ENCODE assay signal across 1 cellular context in genomic region chr7:106485031-106485551, GRCh38.
A peak's percentile ranks its signal among the peaks of the same experiment; 100 is the strongest.
TF ChIP-seq lines count a peak whose summit lies in the region.

No MANE protein-coding gene starts in this region.

TF ChIP-seq in HCT116, 20 proteins besides CTCF, POLR2A, EP300 and RAD21 (continued from another document):
- no peak for TF ChIP-seq ZBTB33 (IDR thresholded peaks at IDR 0.05; ENCODE audit: extremely low read depth, insufficient replicate concordance, low read length)
- no peak for TF ChIP-seq YY1 (IDR thresholded peaks at IDR 0.05; ENCODE audit: extremely low read depth, insufficient replicate concordance, low read depth, low read length)
- TF ChIP-seq JUND (IDR thresholded peaks at IDR 0.05): peak; percentile 51
- no peak for TF ChIP-seq ELF1 (IDR thresholded peaks at IDR 0.05; ENCODE audit: borderline replicate concordance, low read depth)
- TF ChIP-seq CEBPB (IDR thresholded peaks at IDR 0.05; ENCODE audit: low read depth): no peak
- TF ChIP-seq ZNF274 (IDR thresholded peaks at IDR 0.05; ENCODE audit: low read depth, low read length): no peak
- TF ChIP-seq POLR2AphosphoS5 (IDR thresholded peaks at IDR 0.05; ENCODE audit: low read depth, low read length): no peak
- TF ChIP-seq MAX (IDR thresholded peaks at IDR 0.05): no peak
- no peak for TF ChIP-seq EZH2 (IDR thresholded peaks at IDR 0.05)
- 0 out of 2 replicates have a peak, but pooled peaks have one; percentile 8 for TF ChIP-seq ATF3 (IDR thresholded peaks at IDR 0.05)
- TF ChIP-seq TCF7L2 (IDR thresholded peaks at IDR 0.05; ENCODE audit: borderline replicate concordance, extremely low read depth, insufficient read depth, insufficient read length): no peak
TF ChIP-seq in HCT116: peak in this region for 5.
